1 cellular context compared by ENCODE assay signal in genomic region chr16:66133641-66134402, GRCh38.
TF ChIP-seq lines count a peak whose summit lies in the region.

No MANE protein-coding gene starts in this region.

TF ChIP-seq in IMR-90, 13 proteins besides CTCF, POLR2A, EP300 and RAD21 (continued from another document):
- TF ChIP-seq ELK1 (IDR thresholded peaks at IDR 0.05; ENCODE audit: borderline replicate concordance, low read depth, low read length) (no peak), RFX5 (IDR thresholded peaks at IDR 0.05; ENCODE audit: low read depth, low read length) (no peak), RCOR1 (IDR thresholded peaks at IDR 0.05; ENCODE audit: insufficient replicate concordance, low read length) (no peak), MAZ (IDR thresholded peaks at IDR 0.05; ENCODE audit: borderline replicate concordance, low read depth, low read length) (no peak), NFE2L2 (IDR thresholded peaks at IDR 0.05; ENCODE audit: low read depth, low read length) (no peak)
